In the genomic region with DNA sequence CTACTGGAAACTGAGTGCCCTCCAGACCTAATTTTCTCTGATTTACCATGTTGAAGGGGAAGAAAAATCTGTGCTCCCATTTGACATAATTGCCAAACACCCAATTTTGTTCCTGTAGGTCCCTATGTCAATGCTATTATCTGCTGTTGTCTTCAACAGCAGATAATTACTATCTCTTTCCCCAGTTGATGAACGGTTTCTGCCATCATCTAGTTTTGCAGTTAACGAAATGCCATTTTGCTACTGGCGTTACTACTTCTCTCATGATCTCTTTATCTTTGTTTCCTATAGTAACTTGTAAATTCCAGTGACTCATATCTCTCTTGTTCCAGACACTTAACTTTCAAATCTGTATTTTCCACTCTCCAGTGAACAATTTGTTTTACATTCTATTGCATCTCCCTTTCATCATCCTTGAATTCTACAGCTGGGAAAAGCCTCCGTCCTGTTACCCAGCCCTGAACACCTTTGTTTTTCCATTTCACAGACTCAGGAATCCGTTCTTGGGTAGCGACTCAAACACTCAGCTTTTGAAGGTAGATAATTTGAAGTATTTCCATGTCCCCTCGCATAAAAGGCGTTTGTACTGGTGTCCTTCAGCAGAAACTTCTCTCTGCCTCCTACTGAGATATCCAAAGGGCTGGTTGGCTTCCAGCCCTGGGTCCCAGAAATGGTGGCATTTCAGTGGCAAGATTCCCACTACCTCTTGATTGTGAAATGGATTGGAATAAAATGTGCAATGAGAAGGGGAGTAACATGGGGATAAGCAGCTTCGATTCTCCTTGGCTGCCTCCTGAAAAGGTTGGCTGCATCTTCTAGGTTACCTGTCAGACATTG, we compare ENCODE assay signal across 1 cellular context.
TF ChIP-seq lines count a peak whose summit lies in the region.

No MANE protein-coding gene starts in this region.

TF ChIP-seq in K562, 482 proteins besides CTCF, POLR2A, EP300 and RAD21 (continued from another document):
- TF ChIP-seq, protein P1, sequence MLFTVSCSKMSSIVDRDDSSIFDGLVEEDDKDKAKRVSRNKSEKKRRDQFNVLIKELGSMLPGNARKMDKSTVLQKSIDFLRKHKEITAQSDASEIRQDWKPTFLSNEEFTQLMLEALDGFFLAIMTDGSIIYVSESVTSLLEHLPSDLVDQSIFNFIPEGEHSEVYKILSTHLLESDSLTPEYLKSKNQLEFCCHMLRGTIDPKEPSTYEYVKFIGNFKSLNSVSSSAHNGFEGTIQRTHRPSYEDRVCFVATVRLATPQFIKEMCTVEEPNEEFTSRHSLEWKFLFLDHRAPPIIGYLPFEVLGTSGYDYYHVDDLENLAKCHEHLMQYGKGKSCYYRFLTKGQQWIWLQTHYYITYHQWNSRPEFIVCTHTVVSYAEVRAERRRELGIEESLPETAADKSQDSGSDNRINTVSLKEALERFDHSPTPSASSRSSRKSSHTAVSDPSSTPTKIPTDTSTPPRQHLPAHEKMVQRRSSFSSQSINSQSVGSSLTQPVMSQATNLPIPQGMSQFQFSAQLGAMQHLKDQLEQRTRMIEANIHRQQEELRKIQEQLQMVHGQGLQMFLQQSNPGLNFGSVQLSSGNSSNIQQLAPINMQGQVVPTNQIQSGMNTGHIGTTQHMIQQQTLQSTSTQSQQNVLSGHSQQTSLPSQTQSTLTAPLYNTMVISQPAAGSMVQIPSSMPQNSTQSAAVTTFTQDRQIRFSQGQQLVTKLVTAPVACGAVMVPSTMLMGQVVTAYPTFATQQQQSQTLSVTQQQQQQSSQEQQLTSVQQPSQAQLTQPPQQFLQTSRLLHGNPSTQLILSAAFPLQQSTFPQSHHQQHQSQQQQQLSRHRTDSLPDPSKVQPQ (CRISPR knock-in tag; IDR thresholded peaks at IDR 0.05; ENCODE audit: borderline replicate concordance) = no peak
- TF ChIP-seq KLF6 (CRISPR knock-in tag; IDR thresholded peaks at IDR 0.05; ENCODE audit: borderline replicate concordance) (no peak), RCOR1 (IDR thresholded peaks at IDR 0.05; ENCODE audit: borderline replicate concordance in 1 of 2, low read depth in 2 of 2, low read length in 2 of 2) (0 out of 4 replicates have a peak, but pooled peaks of 1 of the 2 experiments have one; percentile 14), ZC3H8 (IDR thresholded peaks at IDR 0.05) (no peak), ZNF707 (CRISPR knock-in tag; conservative IDR thresholded peaks at IDR 0.05) (no peak), RFX1 (IDR thresholded peaks at IDR 0.05) (peak; percentile 23; the same call in 1 of the 2 replicates), FOSL1 (tag; conservative IDR thresholded peaks at IDR 0.05) (peak; percentile 81), CEBPG (CRISPR knock-in tag; IDR thresholded peaks at IDR 0.05) (no peak), CEBPG (tag; conservative IDR thresholded peaks at IDR 0.05 in 1 of 2, IDR thresholded peaks at IDR 0.05 in 1 of 2) (peak; percentile 60 to 93), SMARCB1 (IDR thresholded peaks at IDR 0.05; ENCODE audit: insufficient read length, low read depth) (no peak), ZNF124 (CRISPR knock-in tag; IDR thresholded peaks at IDR 0.05) (no peak), TAL1 (IDR thresholded peaks at IDR 0.05) (peak; percentile 58), TEAD4 (IDR thresholded peaks at IDR 0.05; ENCODE audit: low read length) (peak; percentile 43; the same call in 1 of the 2 replicates), TEAD4 (CRISPR knock-in tag; IDR thresholded peaks at IDR 0.05; ENCODE audit: borderline replicate concordance) (no peak), ATF3 (IDR thresholded peaks at IDR 0.05) (peak; percentile 51; the same call in 1 of the 2 replicates), ATF3 (CRISPR knock-in tag; conservative IDR thresholded peaks at IDR 0.05) (no peak), ARID1B (IDR thresholded peaks at IDR 0.05) (peak; percentile 28; the same call in 1 of the 2 replicates), TRIM24 (IDR thresholded peaks at IDR 0.05) (peak in 1 of 2 experiments; percentile 50; a peak in 1 of 4 replicates), SLC30A9 (CRISPR knock-in tag; IDR thresholded peaks at IDR 0.05) (no peak), ZNF507 (tag; conservative IDR thresholded peaks at IDR 0.05) (no peak)
- TF ChIP-seq, protein P2, sequence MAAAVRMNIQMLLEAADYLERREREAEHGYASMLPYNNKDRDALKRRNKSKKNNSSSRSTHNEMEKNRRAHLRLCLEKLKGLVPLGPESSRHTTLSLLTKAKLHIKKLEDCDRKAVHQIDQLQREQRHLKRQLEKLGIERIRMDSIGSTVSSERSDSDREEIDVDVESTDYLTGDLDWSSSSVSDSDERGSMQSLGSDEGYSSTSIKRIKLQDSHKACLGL (CRISPR knock-in tag; IDR thresholded peaks at IDR 0.05; ENCODE audit: borderline replicate concordance, poor library complexity, severe bottlenecking) = no peak
- TF ChIP-seq, protein P3, sequence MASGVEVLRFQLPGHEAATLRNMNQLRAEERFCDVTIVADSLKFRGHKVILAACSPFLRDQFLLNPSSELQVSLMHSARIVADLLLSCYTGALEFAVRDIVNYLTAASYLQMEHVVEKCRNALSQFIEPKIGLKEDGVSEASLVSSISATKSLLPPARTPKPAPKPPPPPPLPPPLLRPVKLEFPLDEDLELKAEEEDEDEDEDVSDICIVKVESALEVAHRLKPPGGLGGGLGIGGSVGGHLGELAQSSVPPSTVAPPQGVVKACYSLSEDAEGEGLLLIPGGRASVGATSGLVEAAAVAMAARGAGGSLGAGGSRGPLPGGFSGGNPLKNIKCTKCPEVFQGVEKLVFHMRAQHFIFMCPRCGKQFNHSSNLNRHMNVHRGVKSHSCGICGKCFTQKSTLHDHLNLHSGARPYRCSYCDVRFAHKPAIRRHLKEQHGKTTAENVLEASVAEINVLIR (CRISPR knock-in tag; IDR thresholded peaks at IDR 0.05) = no peak
